ENCODE assay signal across 9 cellular contexts in the genomic region with DNA sequence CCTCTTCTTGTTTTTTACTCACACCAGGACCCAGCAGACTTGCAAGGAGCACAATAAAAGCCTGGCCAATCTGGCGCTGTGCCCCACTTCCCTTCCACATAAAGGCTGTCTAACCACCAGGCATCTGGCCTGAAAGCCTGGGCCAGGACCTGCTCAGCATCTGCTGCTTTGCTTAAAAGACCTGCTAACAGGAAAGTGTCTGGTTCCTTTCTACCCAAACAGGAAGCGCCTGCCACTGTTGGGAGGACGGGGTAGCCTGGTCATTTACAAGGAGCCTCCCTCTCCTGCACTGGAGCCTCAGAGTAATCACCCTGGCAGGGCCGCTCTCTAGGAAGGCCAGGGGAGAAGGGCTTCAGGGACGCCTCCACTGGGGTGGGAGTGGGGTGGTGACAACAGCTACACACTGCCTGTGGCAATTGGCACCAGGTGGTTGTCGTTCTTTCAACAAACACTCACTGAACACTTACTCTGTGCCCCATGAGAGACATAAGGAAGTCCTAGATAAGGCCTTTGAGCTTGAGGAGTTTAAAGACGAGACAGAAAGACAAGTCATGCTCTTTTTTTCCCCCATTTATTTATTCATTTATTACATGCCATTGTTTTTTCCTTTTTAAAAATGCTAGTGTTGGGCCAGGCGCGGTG. TPM values are rescaled to one million over a fixed set of nuclear protein-coding genes. Genes with fewer than 3 reads are reported as not detected.
DNase-seq lines count a peak whose midpoint lies in the region; ATAC-seq, FAIRE-seq and TF ChIP-seq lines count a peak whose summit lies in the region.
"Had no signal": no experiment of that assay in that cellular context is flagged by ENCODE, and none has a peak within 500 bp of the region (broad histone marks: within the 10 kb centered on the region; RNA-seq: fewer than 3 reads in every experiment).

No MANE protein-coding gene starts in this region.

- no peaks in the 10 kb centered on the region for H3K4me1 Mint-ChIP-seq in immature natural killer cell

- dilution Hi-C loops in endothelial cell of umbilical vein (cut with MboI; ENCODE audit: extremely low pct_ligation_motif_present, low sequenced_read_pairs) = no loop called here

- H3K27me3 Mint-ChIP-seq in immature natural killer cell (ENCODE audit: low read depth in 3 of 3) = peaks cover 5 to 16% (median 9%) of the 10 kb centered on the region in 3 donors

- no peak overlapping the region for H2BK15ac ChIP-seq in neuronal stem cell (ENCODE audit: low read length)

- FAIRE-seq in endothelial cell of umbilical vein (lab: Jason Lieb, UNC) = no peak
- FAIRE-seq: pancreas had no signal

- H3K27ac ChIP-seq in endothelial cell of umbilical vein (ENCODE audit: insufficient read depth, low read depth, low read length) (peak overlapping the region; percentile 53), neuronal stem cell (replicated peaks; ENCODE audit: low read length) (no peak overlapping the region)
- H3K27ac ChIP-seq: pancreas had no signal

- H2BK5ac ChIP-seq in neuronal stem cell (ENCODE audit: low read length) = no peak overlapping the region

- no CpG with 5 or more reads among the region's 9 CpGs for WGBS in neuronal stem cell (ENCODE audit: extremely low coverage in 2 of 2, insufficient read length in 2 of 2, insufficient replicate concordance in 1 of 2), 2 donors

- TF ChIP-seq POLR2A in endothelial cell of umbilical vein (IDR thresholded peaks at IDR 0.05; ENCODE audit: low read depth, low read length) = peak; percentile 30

- H3K4me1 ChIP-seq in endothelial cell of umbilical vein (ENCODE audit: control insufficient read depth, extremely low read depth, insufficient read depth, low read length) (peaks cover 28% of the 10 kb centered on the region), neuronal stem cell (ENCODE audit: control insufficient read depth in 2 of 2, insufficient read depth in 1 of 2, low read depth in 1 of 2, low read length in 2 of 2) (peaks cover 0 to 1% of the 10 kb centered on the region in 2 donors)

- H3K36me3 Mint-ChIP-seq in immature natural killer cell = no peaks in the 10 kb centered on the region

- CTCF ChIA-PET in endothelial cell of umbilical vein (lab: Charles Lee) = interaction anchor here (1.0 to 1.1 kb wide), 3 partner anchors 26 to 38 kb away, joined by 3 to 22 read pairs (median 7); no protein-coding TSS in a partner anchor

- H3K4me2 ChIP-seq in endothelial cell of umbilical vein (ENCODE audit: insufficient read depth, low read length) (peak overlapping the region; percentile 43), neuronal stem cell (ENCODE audit: insufficient read depth, low read length, poor library complexity, severe bottlenecking) (no peak overlapping the region)

- H2AFZ ChIP-seq in endothelial cell of umbilical vein (ENCODE audit: low read depth, low read length) (peak overlapping the region; percentile 30), neuronal stem cell (ENCODE audit: low read length) (peak overlapping the region; percentile 52)

- H3K9me3 ChIP-seq in endothelial cell of umbilical vein (replicated peaks; ENCODE audit: control insufficient read depth, insufficient read depth, low read length) (no peaks in the 10 kb centered on the region), neuronal stem cell (replicated peaks in 1 of 2; ENCODE audit: control insufficient read depth in 2 of 2, insufficient read depth in 1 of 2, low read depth in 1 of 2, low read length in 2 of 2) (no peaks in the 10 kb centered on the region)
- H3K9me3 ChIP-seq: pancreas had no signal

- no peaks in the 10 kb centered on the region for H3K79me1 ChIP-seq in neuronal stem cell (ENCODE audit: low read depth, low read length)

- POLR2A ChIA-PET in endothelial cell of umbilical vein (lab: Charles Lee) = no interaction called here

- BruUV-seq in endothelial cell of umbilical vein (replicated peaks; lab: Mats Ljungman, UMichigan) = no TSS peak

- no peaks in the 10 kb centered on the region for H3K9me1 ChIP-seq in endothelial cell of umbilical vein (replicated peaks; ENCODE audit: control insufficient read depth, extremely low read depth, insufficient read depth, low read length)

- H2AK5ac ChIP-seq in neuronal stem cell (ENCODE audit: low read depth, low read length) = no peak overlapping the region

- H2BK12ac ChIP-seq in neuronal stem cell (ENCODE audit: low read length) = no peak overlapping the region

- intact Hi-C loops in endothelial cell of umbilical vein (cut with micrococcal nuclease) = loop anchor here (1.0 to 10.0 kb wide), 3 partner anchors 8 to 557 kb away; a partner anchor contains a TSS

- H3K27ac Mint-ChIP-seq in immature natural killer cell = no peak overlapping the region

- H4K91ac ChIP-seq in neuronal stem cell (ENCODE audit: low read depth, low read length, poor library complexity) = no peak overlapping the region

- no peak overlapping the region for H3K4me3 ChIP-seq in endothelial cell of umbilical vein (replicated peaks in 1 of 3; ENCODE audit: insufficient read depth in 1 of 3, low read depth in 1 of 3, low read length in 3 of 3)
- no peak overlapping the region for H3K4me3 ChIP-seq in neuronal stem cell (ENCODE audit: low read length in 2 of 2)
- H3K4me3 ChIP-seq: pancreas had no signal

- DNase-seq in DMS153 (lab: John Stamatoyannopoulos, UW) (peak; percentile 67), NCI-H2196 (lab: John Stamatoyannopoulos, UW; ENCODE audit: unreplicated experiment) (peak; percentile 46), endothelial cell of umbilical vein (ENCODE audit: low read depth, low spot score) (peak; percentile 99), neuronal stem cell (ENCODE audit: low spot score) (no peak), immature natural killer cell (no peak), NCI-H748 treated with DMSO at 0.1 percent for 48 hours (lab: John Stamatoyannopoulos, UW) (no peak), GM19238 (ENCODE audit: insufficient read length, low spot score) (no peak)

- TF ChIP-seq CTCF in endothelial cell of umbilical vein (IDR thresholded peaks at IDR 0.05; ENCODE audit: extremely low read depth in 1 of 2, insufficient read depth in 1 of 2, low read depth in 1 of 2, low read length in 2 of 2) = no peak

- no peaks in the 10 kb centered on the region for H3K79me2 ChIP-seq in endothelial cell of umbilical vein (ENCODE audit: control insufficient read depth, insufficient read depth, low read length)

- H4K20me1 ChIP-seq in endothelial cell of umbilical vein (replicated peaks; ENCODE audit: control insufficient read depth, extremely low read depth, insufficient read depth, low read length) = no peaks in the 10 kb centered on the region

- H3K4me3 Mint-ChIP-seq in immature natural killer cell = no peak overlapping the region

- H3K36me3 ChIP-seq in endothelial cell of umbilical vein (ENCODE audit: control insufficient read depth in 2 of 2, extremely low read depth in 1 of 2, insufficient read depth in 2 of 2, low read length in 2 of 2) (no peaks in the 10 kb centered on the region), neuronal stem cell (replicated peaks in 1 of 2; ENCODE audit: control insufficient read depth in 2 of 2, insufficient read depth in 2 of 2, low read length in 2 of 2) (no peaks in the 10 kb centered on the region)
- H3K36me3 ChIP-seq: pancreas had no signal

- no peak overlapping the region for H3K9ac ChIP-seq in endothelial cell of umbilical vein (replicated peaks; ENCODE audit: extremely low read depth, insufficient read depth, low read length)
- no peak overlapping the region for H3K9ac ChIP-seq in neuronal stem cell (ENCODE audit: low read depth, low read length, poor library complexity)

- no peaks in the 10 kb centered on the region for H3K9me3 Mint-ChIP-seq in immature natural killer cell

- no peak overlapping the region for H2BK120ac ChIP-seq in neuronal stem cell (ENCODE audit: low read depth, low read length)

- H3K4ac ChIP-seq in neuronal stem cell (ENCODE audit: low read length) = no peak overlapping the region

- no peak for ATAC-seq in GM19467 (IDR thresholded peaks at IDR 0.05; ENCODE audit: unreplicated experiment)
- ATAC-seq: pancreas had no signal

- peak overlapping the region; percentile 75 for H3K23ac ChIP-seq in neuronal stem cell (ENCODE audit: low read depth, low read length, poor library complexity)

- H3K18ac ChIP-seq in neuronal stem cell (ENCODE audit: low read length) = peak overlapping the region; percentile 44

- H3K27me3 ChIP-seq in endothelial cell of umbilical vein (ENCODE audit: control insufficient read depth in 2 of 2, insufficient read depth in 2 of 2, low read length in 2 of 2) = peaks cover 8 to 14% of the 10 kb centered on the region in 2 experiments
- peaks cover 0 to 43% (median 11%) of the 10 kb centered on the region in 3 experiments for H3K27me3 ChIP-seq in neuronal stem cell (ENCODE audit: control insufficient read depth in 3 of 3, insufficient read depth in 3 of 3, low read depth in 1 of 3, low read length in 3 of 3)

- H4K8ac ChIP-seq in neuronal stem cell (ENCODE audit: low read depth, low read length) = no peak overlapping the region

- no peak overlapping the region for H3K14ac ChIP-seq in neuronal stem cell (ENCODE audit: low read length)

RNA-seq across cellular contexts. Expression of a gene that starts 6.3 kb away (rescaled TPM):
- total RNA-seq in endothelial cell of umbilical vein = 3.6 and 6.1 TPM in 2 replicates
- polyA plus RNA-seq in endothelial cell of umbilical vein (7.1 and 8.4 TPM in 2 replicates), immature natural killer cell (not detected)
- 6.2 and 7.1 TPM in 2 replicates for polyA plus RNA-seq in endothelial cell of umbilical vein (2011; cell fraction: cytosol; rRNA removed)
- 4.3 and 7.4 TPM in 2 replicates for polyA plus RNA-seq in endothelial cell of umbilical vein (2011; cell fraction: nucleus; rRNA removed)
- polyA plus RNA-seq in endothelial cell of umbilical vein (2012) = 1.7 and 1.8 TPM in 2 replicates
- 2.7 and 7.7 TPM in 2 replicates for polyA minus RNA-seq in endothelial cell of umbilical vein
- 6.0 TPM for polyA minus RNA-seq in endothelial cell of umbilical vein (2011; cell fraction: cytosol; rRNA and poly(A)+ RNA removed)
- 2.2 and 5.3 TPM in 2 replicates for polyA minus RNA-seq in endothelial cell of umbilical vein (2011; cell fraction: nucleus; rRNA and poly(A)+ RNA removed)
- polyA plus RNA-seq in neuronal stem cell (2013, experiment 1 of 2) = 0.53 TPM
- polyA plus RNA-seq in neuronal stem cell (2013, experiment 2 of 2) = 0.40 TPM

RNA-seq across cellular contexts. Expression of a gene that starts 7.6 kb away (rescaled TPM):
- 244 and 247 TPM in 2 replicates for total RNA-seq in endothelial cell of umbilical vein
- polyA plus RNA-seq in endothelial cell of umbilical vein (35.7 and 59.4 TPM in 2 replicates), immature natural killer cell (10 to 100 TPM in 2 of 3 donors, 1 to 10 TPM in 1; 9.4 to 35.5 (median 10.3) TPM)
- 63.9 and 73.5 TPM in 2 replicates for polyA plus RNA-seq in endothelial cell of umbilical vein (2011; cell fraction: cytosol; rRNA removed)
- polyA plus RNA-seq in endothelial cell of umbilical vein (2011; cell fraction: nucleus; rRNA removed) = 91.8 and 107 TPM in 2 replicates
- polyA plus RNA-seq in endothelial cell of umbilical vein (2012) = 201 and 234 TPM in 2 replicates
- polyA minus RNA-seq in endothelial cell of umbilical vein = 103 and 110 TPM in 2 replicates
- 54.0 TPM for polyA minus RNA-seq in endothelial cell of umbilical vein (2011; cell fraction: cytosol; rRNA and poly(A)+ RNA removed)
- polyA minus RNA-seq in endothelial cell of umbilical vein (2011; cell fraction: nucleus; rRNA and poly(A)+ RNA removed) = 114 and 149 TPM in 2 replicates
- polyA plus RNA-seq in neuronal stem cell (2013, experiment 1 of 2) = 162 TPM
- polyA plus RNA-seq in neuronal stem cell (2013, experiment 2 of 2) = 163 TPM

RNA-seq across cellular contexts. Expression of a gene that starts 41.0 kb away (rescaled TPM):
- not detected in 2 replicates for total RNA-seq in endothelial cell of umbilical vein
- polyA plus RNA-seq in endothelial cell of umbilical vein (0.15 TPM in 1 of 2 replicates, not detected in the other), immature natural killer cell (under 1 TPM in 2 of 3 donors, not detected in 1; 0.28 to 0.34 TPM)
- polyA plus RNA-seq in endothelial cell of umbilical vein (2011; cell fraction: cytosol; rRNA removed) = 0.06 TPM in 2 replicates
- not detected in 2 replicates for polyA plus RNA-seq in endothelial cell of umbilical vein (2011; cell fraction: nucleus; rRNA removed)
- not detected in 2 replicates for polyA plus RNA-seq in endothelial cell of umbilical vein (2012)
- not detected in 2 replicates for polyA minus RNA-seq in endothelial cell of umbilical vein
- polyA minus RNA-seq in endothelial cell of umbilical vein (2011; cell fraction: cytosol; rRNA and poly(A)+ RNA removed) = not detected
- not detected in 2 replicates for polyA minus RNA-seq in endothelial cell of umbilical vein (2011; cell fraction: nucleus; rRNA and poly(A)+ RNA removed)
- 0.24 TPM for polyA plus RNA-seq in neuronal stem cell (2013, experiment 1 of 2)
- polyA plus RNA-seq in neuronal stem cell (2013, experiment 2 of 2) = 0.32 TPM

RNA-seq across cellular contexts. Expression of a gene that starts 48.7 kb away (rescaled TPM):
- not detected in 2 replicates for total RNA-seq in endothelial cell of umbilical vein
- polyA plus RNA-seq in endothelial cell of umbilical vein (not detected in 2 replicates), immature natural killer cell (not detected)
- not detected in 2 replicates for polyA plus RNA-seq in endothelial cell of umbilical vein (2011; cell fraction: cytosol; rRNA removed)
- polyA plus RNA-seq in endothelial cell of umbilical vein (2011; cell fraction: nucleus; rRNA removed) = 0.05 and 0.10 TPM in 2 replicates
- polyA plus RNA-seq in endothelial cell of umbilical vein (2012) = not detected in 2 replicates
- 0.07 TPM in 1 of 2 replicates, not detected in the other for polyA minus RNA-seq in endothelial cell of umbilical vein
- polyA minus RNA-seq in endothelial cell of umbilical vein (2011; cell fraction: cytosol; rRNA and poly(A)+ RNA removed) = not detected
- polyA minus RNA-seq in endothelial cell of umbilical vein (2011; cell fraction: nucleus; rRNA and poly(A)+ RNA removed) = not detected in 2 replicates
- 0.15 TPM for polyA plus RNA-seq in neuronal stem cell (2013, experiment 1 of 2)
- 0.19 TPM for polyA plus RNA-seq in neuronal stem cell (2013, experiment 2 of 2)

Comparison
In these comparisons a context has a peak if more than half of its experiments do, and no peak if none do; other contexts are left out.
1. DNase-seq: peak in DMS153 (single experiment), NCI-H2196 (single experiment) and endothelial cell of umbilical vein (single experiment); none in neuronal stem cell (single experiment), immature natural killer cell (0 of 3), NCI-H748 treated with DMSO at 0.1 percent for 48 hours (single experiment) and GM19238 (single experiment).